16 cellular contexts compared by ENCODE assay signal in genomic region chr17:83065660-83066542, GRCh38. TPM values are rescaled to one million over a fixed set of nuclear protein-coding genes. Genes with fewer than 3 reads are reported as not detected.
DNase-seq lines count a peak whose midpoint lies in the region; ATAC-seq, FAIRE-seq and TF ChIP-seq lines count a peak whose summit lies in the region.
"Had no signal": no experiment of that assay in that cellular context is flagged by ENCODE, and none has a peak within 500 bp of the region (broad histone marks: within the 10 kb centered on the region; RNA-seq: fewer than 3 reads in every experiment).

No MANE protein-coding gene starts in this region.

- H3K36me3 Mint-ChIP-seq in CD14-positive monocyte = no peaks in the 10 kb centered on the region

- H3K36me3 ChIP-seq in RWPE2 (ENCODE audit: low read depth) = no peaks in the 10 kb centered on the region
- no peaks in the 10 kb centered on the region for H3K36me3 ChIP-seq in pancreas
- H3K36me3 ChIP-seq: esophagus muscularis mucosa had no signal

- H3K4me3 ChIP-seq in RWPE2 (ENCODE audit: severe bottlenecking) (no peak overlapping the region), pancreas (no peak overlapping the region)
- H3K4me3 ChIP-seq: esophagus muscularis mucosa had no signal

- intact Hi-C loops in CD14-positive monocyte (cut with micrococcal nuclease) (no loop called here), cardiac septum (cut with DNase I) (no loop called here), pancreas (cut with DNase I) (no loop called here)

- no peak overlapping the region for H3K4me3 Mint-ChIP-seq in CD14-positive monocyte
- H3K4me3 Mint-ChIP-seq: activated CD4-positive, alpha-beta T cell treated with anti-CD3 and anti-CD28 coated beads, Interleukin-2, amount 10 ng/mL, durations not matched to agents 7 days and 5 days had no signal

- H3K27ac Mint-ChIP-seq in CD14-positive monocyte = peak overlapping the region in 2 of 7 donors; percentile 35 to 50
- H3K27ac Mint-ChIP-seq: activated CD4-positive, alpha-beta T cell treated with anti-CD3 and anti-CD28 coated beads, Interleukin-2, amount 10 ng/mL, durations not matched to agents 7 days and 5 days had no signal

- H3K27me3 Mint-ChIP-seq in CD14-positive monocyte (ENCODE audit: low read depth in 3 of 3) = peaks cover 7 to 29% (median 11%) of the 10 kb centered on the region in 3 donors

- DNase-seq in CD14-positive monocyte (ENCODE audit: low spot score) (peak; percentile 40), RWPE2 (ENCODE audit: low spot score) (peak; percentile 45), cardiac septum (ENCODE audit: low spot score) (peak; percentile 44), pancreas (peak in 4 of 6 donors; percentile 10 to 45 (median 34)), MV-4-11 (lab: John Stamatoyannopoulos, UW) (no peak), cortex of kidney (lab: John Stamatoyannopoulos, UW) (no peak)
- no peak for DNase-seq in effector CD4-positive, alpha-beta T cell
- DNase-seq: activated CD4-positive, alpha-beta T cell treated with anti-CD3 and anti-CD28 coated beads, Interleukin-2, amount 10 ng/mL, durations not matched to agents 7 days and 5 days; dermis blood vessel endothelial cell; DMS53; SIG-M5; substantia nigra had no signal

- H3K9me3 Mint-ChIP-seq in CD14-positive monocyte = peaks cover 0 to 1% (median 0%) of the 10 kb centered on the region in 7 donors
- H3K9me3 Mint-ChIP-seq: activated CD4-positive, alpha-beta T cell treated with anti-CD3 and anti-CD28 coated beads, Interleukin-2, amount 10 ng/mL, durations not matched to agents 7 days and 5 days had no signal

- FAIRE-seq in pancreas (lab: Jason Lieb, UNC) = no peak
- FAIRE-seq: astrocyte had no signal

- H3K9me3 ChIP-seq in RWPE2 (ENCODE audit: severe bottlenecking) (no peaks in the 10 kb centered on the region), pancreas (no peaks in the 10 kb centered on the region)
- H3K9me3 ChIP-seq: esophagus muscularis mucosa had no signal

- peaks cover 14% of the 10 kb centered on the region for H3K4me1 Mint-ChIP-seq in CD14-positive monocyte

- TF ChIP-seq CTCF in CD14-positive monocyte (IDR thresholded peaks at IDR 0.05) (no peak), RWPE2 (IDR thresholded peaks at IDR 0.05; ENCODE audit: poor library complexity, severe bottlenecking) (no peak), pancreas (IDR thresholded peaks at IDR 0.05) (no peak)

- 92 to 95% methylated on average over 39 of the region's 39 CpGs for WGBS in pancreas, 2 donors

- no peaks in the 10 kb centered on the region for H3K27me3 ChIP-seq in RWPE2 (ENCODE audit: insufficient read depth, poor library complexity, severe bottlenecking)
- H3K27me3 ChIP-seq in pancreas = no peaks in the 10 kb centered on the region

- H3K27ac ChIP-seq in RWPE2 (ENCODE audit: poor library complexity, severe bottlenecking) (no peak overlapping the region), pancreas (no peak overlapping the region)
- H3K27ac ChIP-seq: esophagus muscularis mucosa, KMS-11 had no signal

- ATAC-seq in RWPE2 (ENCODE audit: low read depth) = no peak
- ATAC-seq in pancreas = no peak
- no peak for ATAC-seq in HG02623 (IDR thresholded peaks at IDR 0.05; ENCODE audit: unreplicated experiment)

- H3K4me1 ChIP-seq in RWPE2 (ENCODE audit: insufficient read depth, poor library complexity, severe bottlenecking) = peaks cover 5% of the 10 kb centered on the region
- peaks cover 0 to 5% (median 0%) of the 10 kb centered on the region in 3 donors for H3K4me1 ChIP-seq in pancreas
- H3K4me1 ChIP-seq: esophagus muscularis mucosa had no signal

RNA-seq across cellular contexts. Expression of gene METRNL, which starts 13.5 kb away (rescaled TPM):
- polyA plus RNA-seq in CD14-positive monocyte (10 to 100 TPM; 13.1 to 29.8 TPM), pancreas (10 to 100 TPM; 18.9 to 20.8 TPM)
- total RNA-seq in cardiac septum (104 TPM), pancreas (10 to 100 TPM; 11.1 to 28.3 (median 16.2) TPM)

Comparison
In these comparisons a context has a peak if more than half of its experiments do, and no peak if none do; other contexts are left out.
1. DNase-seq: peak in CD14-positive monocyte (single experiment), RWPE2 (single experiment), cardiac septum (single experiment) and pancreas (4 of 6); none in MV-4-11 (single experiment), effector CD4-positive, alpha-beta T cell (single experiment) and cortex of kidney (single experiment).